24 cellular contexts compared by ENCODE assay signal in the genomic region with DNA sequence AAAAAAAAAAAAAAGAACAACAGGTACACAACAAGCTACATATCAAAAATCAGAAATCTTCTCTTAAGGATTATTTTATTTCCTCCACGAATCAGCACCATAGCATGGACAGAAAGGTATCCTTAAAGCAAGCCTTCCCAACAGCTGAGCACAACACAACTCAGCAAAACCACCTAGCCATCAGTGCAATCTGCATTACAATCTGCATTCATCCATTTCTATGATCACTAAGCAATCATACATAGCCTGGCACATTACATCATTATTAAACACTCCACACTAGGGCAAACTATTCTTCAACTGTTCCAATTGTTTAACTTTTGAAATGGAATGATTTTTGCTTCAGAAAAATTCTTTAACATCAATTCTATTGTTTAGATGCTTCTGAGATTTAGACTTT.
"Had no signal": no experiment of that assay in that cellular context is flagged by ENCODE, and none has a peak within 500 bp of the region (broad histone marks: within the 10 kb centered on the region; RNA-seq: fewer than 3 reads in every experiment).

No MANE protein-coding gene starts in this region.

- H3K4me3 ChIP-seq: colonic mucosa, left lung, lung, ovary, psoas muscle, right atrium auricular region, tibial artery, uterus had no signal

- H3K27ac ChIP-seq: colonic mucosa, epithelial cell of prostate, left lung, neutrophil, ovary, psoas muscle, right atrium auricular region, tibial artery, uterus had no signal

- H3K27me3 ChIP-seq: colonic mucosa, left lung, neutrophil, ovary, right atrium auricular region, tibial artery, uterus had no signal

- H3K36me3 Mint-ChIP-seq: activated CD4-positive, alpha-beta memory T cell treated with anti-CD3 and anti-CD28 coated beads for 36 hours; natural killer cell treated with Interleukin-12 subunit alpha and Interleukin-12 subunit beta and Interleukin-15 and Interleukin-18, amount 100 ng/mL, for 72 hours had no signal

- H3K4me3 Mint-ChIP-seq: activated CD4-positive, alpha-beta memory T cell treated with anti-CD3 and anti-CD28 coated beads for 36 hours; activated naive CD4-positive, alpha-beta T cell treated with anti-CD3 and anti-CD28 coated beads for 36 hours; activated naive CD8-positive, alpha-beta T cell treated with anti-CD3 and anti-CD28 coated beads, Interleukin-2, amount 10 ng/mL, durations not matched to agents 7 days and 5 days; activated T-cell treated with anti-CD3 and anti-CD28 coated beads, Interleukin-2, amount 50 U/mL, for 72 hours; natural killer cell treated with Interleukin-12 subunit alpha and Interleukin-12 subunit beta and Interleukin-15 and Interleukin-18, amount 100 ng/mL, for 72 hours; T-helper 1 cell treated with Interleukin-12 subunit alpha and Interleukin-12 subunit beta and Interleukin-4 antibody, amounts not matched to agents 30 μg/mL and 1 μg/mL, for 36 hours had no signal

- H3K9me3 Mint-ChIP-seq: activated CD4-positive, alpha-beta memory T cell treated with anti-CD3 and anti-CD28 coated beads for 36 hours; activated naive CD4-positive, alpha-beta T cell treated with anti-CD3 and anti-CD28 coated beads for 36 hours; activated naive CD8-positive, alpha-beta T cell treated with anti-CD3 and anti-CD28 coated beads, Interleukin-2, amount 10 ng/mL, durations not matched to agents 7 days and 5 days; activated T-cell treated with anti-CD3 and anti-CD28 coated beads, Interleukin-2, amount 50 U/mL, for 72 hours; natural killer cell treated with Interleukin-12 subunit alpha and Interleukin-12 subunit beta and Interleukin-15 and Interleukin-18, amount 100 ng/mL, for 72 hours; T-helper 1 cell treated with Interleukin-12 subunit alpha and Interleukin-12 subunit beta and Interleukin-4 antibody, amounts not matched to agents 30 μg/mL and 1 μg/mL, for 36 hours had no signal

- H3K36me3 ChIP-seq: colonic mucosa, left lung, neutrophil, ovary, right atrium auricular region, tibial artery, uterus had no signal

- H3K27me3 Mint-ChIP-seq: activated CD4-positive, alpha-beta memory T cell treated with anti-CD3 and anti-CD28 coated beads for 36 hours; activated naive CD8-positive, alpha-beta T cell treated with anti-CD3 and anti-CD28 coated beads, Interleukin-2, amount 10 ng/mL, durations not matched to agents 7 days and 5 days; natural killer cell treated with Interleukin-12 subunit alpha and Interleukin-12 subunit beta and Interleukin-15 and Interleukin-18, amount 100 ng/mL, for 72 hours had no signal

- H3K9me3 ChIP-seq: colonic mucosa, left lung, neutrophil, ovary, psoas muscle, right atrium auricular region, tibial artery, uterus had no signal

- ATAC-seq: activated T-cell treated with anti-CD3 and anti-CD28 coated beads, Interleukin-2, amount 50 U/mL, for 72 hours; left lung; natural killer cell treated with Interleukin-12 subunit alpha and Interleukin-12 subunit beta and Interleukin-15 and Interleukin-18, amount 100 ng/mL, for 72 hours; psoas muscle; stimulated activated naive CD8-positive, alpha-beta T cell treated with anti-CD3 and anti-CD28 coated beads, Interleukin-15, Interleukin-2, amounts not matched to agents 100 U/mL and 50 U/mL, for 24 hours had no signal

- DNase-seq: activated CD4-positive, alpha-beta memory T cell treated with anti-CD3 and anti-CD28 coated beads for 36 hours; activated CD4-positive, alpha-beta T cell treated with anti-CD3 and anti-CD28 coated beads for 4 hours; activated CD4-positive, CD25-positive, alpha-beta regulatory T cell; activated effector memory CD4-positive, alpha-beta T cell treated with Interleukin-2 at 50 U/mL for 16 hours; activated naive CD4-positive, alpha-beta T cell treated with anti-CD3 and anti-CD28 coated beads for 36 hours; activated naive CD8-positive, alpha-beta T cell treated with anti-CD3 and anti-CD28 coated beads, Interleukin-2, amount 10 ng/mL, durations not matched to agents 7 days and 5 days; activated T-cell treated with anti-CD3 and anti-CD28 coated beads, Interleukin-2, amount 50 U/mL, for 72 hours; amniotic stem cell; left lung; ovary; psoas muscle; stimulated activated CD4-positive, alpha-beta T cell treated with anti-CD3 and anti-CD28 coated beads, Interleukin-4, amount 100 ng/mL, for 24 hours; stimulated activated naive CD8-positive, alpha-beta T cell treated with anti-CD3 and anti-CD28 coated beads, Interleukin-15, Interleukin-2, amounts not matched to agents 100 U/mL and 50 U/mL, for 24 hours; substantia nigra; T1000; tibial artery; uterus had no signal

- H3K27ac Mint-ChIP-seq: activated CD4-positive, alpha-beta memory T cell treated with anti-CD3 and anti-CD28 coated beads for 36 hours; activated naive CD4-positive, alpha-beta T cell treated with anti-CD3 and anti-CD28 coated beads for 36 hours; activated naive CD8-positive, alpha-beta T cell treated with anti-CD3 and anti-CD28 coated beads, Interleukin-2, amount 10 ng/mL, durations not matched to agents 7 days and 5 days; activated T-cell treated with anti-CD3 and anti-CD28 coated beads, Interleukin-2, amount 50 U/mL, for 72 hours; T-helper 1 cell treated with Interleukin-12 subunit alpha and Interleukin-12 subunit beta and Interleukin-4 antibody, amounts not matched to agents 30 μg/mL and 1 μg/mL, for 36 hours had no signal
